8 cellular contexts compared by ENCODE assay signal in the genomic region with DNA sequence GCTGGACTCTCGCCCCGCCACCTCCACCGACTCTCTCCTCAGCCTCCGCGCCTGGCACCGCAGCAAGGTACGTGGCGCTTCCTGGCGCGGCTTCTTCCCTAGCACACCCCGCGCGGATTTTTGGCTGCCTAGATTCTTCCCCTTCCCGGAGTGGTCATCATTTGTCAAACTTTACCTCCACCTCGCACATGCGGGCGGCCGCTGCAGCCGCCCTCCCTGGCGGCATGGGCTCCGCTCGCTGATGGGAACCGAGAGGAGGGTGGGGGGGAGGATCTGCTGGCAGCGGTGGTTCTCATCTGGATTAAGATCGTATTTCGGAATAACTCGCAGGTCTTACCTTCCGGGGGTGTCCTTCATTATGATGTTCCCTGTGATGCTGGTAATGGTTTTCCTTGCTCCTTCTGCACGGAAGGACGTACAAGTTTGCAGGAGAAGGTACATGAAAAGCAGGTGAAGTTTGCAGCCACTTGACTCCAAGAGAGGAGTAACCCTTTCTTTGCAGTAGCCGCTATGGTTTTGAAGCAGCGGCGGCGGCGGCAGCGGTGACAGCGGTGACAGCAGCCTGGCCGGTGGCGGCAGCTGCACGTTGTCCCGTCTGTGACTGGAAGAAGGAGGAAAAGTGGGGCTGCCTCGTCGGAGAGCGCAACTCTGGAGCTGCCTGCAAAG.
DNase-seq lines count a peak whose midpoint lies in the region; ATAC-seq and TF ChIP-seq lines count a peak whose summit lies in the region.

No MANE protein-coding gene starts in this region.

- H3K27me3 ChIP-seq in AG04450 (ENCODE audit: control insufficient read depth, insufficient read depth, low read length) (peaks cover 15% of the 10 kb centered on the region), vagina (no peaks in the 10 kb centered on the region)

- peak; percentile 23 for ATAC-seq in GM18909 (IDR thresholded peaks at IDR 0.05; ENCODE audit: poor library complexity, unreplicated experiment)

- CTCF ChIA-PET in AG04450 (lab: Charles Lee) = no interaction called here

- intact Hi-C loops in vagina (cut with DNase I) = no loop called here

- H3K4me3 ChIP-seq in AG04450 (ENCODE audit: low read depth, low read length) (peak overlapping the region; percentile 59), choroid plexus epithelial cell (ENCODE audit: low read depth, low read length) (peak overlapping the region; percentile 57), vagina (peak overlapping the region; percentile 33 to 37)

- POLR2A ChIA-PET in AG04450 (lab: Yijun Ruan, JAX) = no interaction called here

- DNase-seq in AG04450 (ENCODE audit: low read depth, low spot score) (no peak), NCI-H1105 (lab: John Stamatoyannopoulos, UW) (peak; percentile 10), choroid plexus epithelial cell (ENCODE audit: low read depth) (no peak), midbrain (lab: John Stamatoyannopoulos, UW) (peak; percentile 7), vagina (ENCODE audit: extremely low spot score in 2 of 2) (no peak), T-helper 9 cell (no peak)
- DNase-seq in effector CD4-positive, alpha-beta T cell = no peak

- no peaks in the 10 kb centered on the region for H3K9me3 ChIP-seq in AG04450 (ENCODE audit: control insufficient read depth, insufficient read depth, low read length)
- no peaks in the 10 kb centered on the region for H3K9me3 ChIP-seq in vagina

- peaks cover 17% of the 10 kb centered on the region for H3K4me1 ChIP-seq in vagina

- H3K27ac ChIP-seq in AG04450 (ENCODE audit: low read depth, low read length) (no peak overlapping the region), vagina (no peak overlapping the region)

- TF ChIP-seq POLR2A in vagina (IDR thresholded peaks at IDR 0.05) = no peak

- no peaks in the 10 kb centered on the region for H3K36me3 ChIP-seq in vagina

- TF ChIP-seq CTCF in AG04450 (IDR thresholded peaks at IDR 0.05; ENCODE audit: low read depth, low read length) (no peak), choroid plexus epithelial cell (conservative IDR thresholded peaks at IDR 0.05; ENCODE audit: low read depth, low read length) (no peak), vagina (IDR thresholded peaks at IDR 0.05) (no peak)

Comparison
In these comparisons a context has a peak if more than half of its experiments do, and no peak if none do; other contexts are left out.
1. DNase-seq: peak in NCI-H1105 (single experiment) and midbrain (single experiment); none in AG04450 (single experiment), choroid plexus epithelial cell (single experiment), vagina (0 of 2), T-helper 9 cell (single experiment) and effector CD4-positive, alpha-beta T cell (single experiment).
2. Peak in every context shown above with its lines, with median percentiles within 50 percentile points of each other: H3K4me3 ChIP-seq.